1 cellular context compared by ENCODE assay signal in the genomic region with DNA sequence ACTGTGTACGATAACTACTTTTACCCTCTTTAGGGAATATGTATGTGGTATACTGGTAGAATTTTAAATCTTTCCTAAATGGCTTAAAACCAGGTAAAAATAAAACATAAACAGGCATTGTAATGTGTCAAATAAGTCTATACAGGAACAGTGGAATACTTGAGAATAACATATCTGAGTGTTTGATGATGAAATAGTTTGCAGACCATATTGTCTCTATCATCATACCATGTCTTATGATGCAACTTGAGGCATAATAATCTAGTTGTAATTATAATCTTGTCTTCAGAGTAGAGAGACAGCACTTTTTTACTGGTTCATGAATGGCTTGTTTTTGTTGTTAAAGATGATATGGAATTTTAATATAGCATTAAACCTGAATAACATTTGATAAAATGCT.
TF ChIP-seq lines count a peak whose summit lies in the region.

No MANE protein-coding gene starts in this region.

TF ChIP-seq in HepG2, 621 proteins besides CTCF, POLR2A, EP300 and RAD21:
- TF ChIP-seq FOXJ3 (CRISPR knock-in tag; IDR thresholded peaks at IDR 0.05; ENCODE audit: borderline replicate concordance) (no peak), CEBPB (IDR thresholded peaks at IDR 0.05; ENCODE audit: borderline replicate concordance, low read depth, low read length) (0 out of 2 replicates have a peak, but pooled peaks have one; percentile 29), SALL1 (CRISPR knock-in tag; IDR thresholded peaks at IDR 0.05) (no peak), ATF7 (IDR thresholded peaks at IDR 0.05) (peak; percentile 27; the same call in 1 of the 2 replicates), ATF7 (CRISPR knock-in tag; IDR thresholded peaks at IDR 0.05) (no peak)
TF ChIP-seq in HepG2: peak in this region for 2.
